Comparison of ENCODE assay signal across 29 cellular contexts in genomic region chr1:42272920-42273319, GRCh38.
"Had no signal": no experiment of that assay in that cellular context is flagged by ENCODE, and none has a peak within 500 bp of the region (broad histone marks: within the 10 kb centered on the region; RNA-seq: fewer than 3 reads in every experiment).

No MANE protein-coding gene starts in this region.

- H3K4me3 ChIP-seq: SK-N-MC had no signal

- FAIRE-seq: astrocyte, TTC549 had no signal

- DNase-seq: activated CD4-positive, alpha-beta T cell treated with anti-CD3 and anti-CD28 coated beads for 4 hours; activated CD8-positive, alpha-beta memory T cell treated with anti-CD3 and anti-CD28 coated beads, Interleukin-2, amount 50 U/mL, for 4 hours; activated CD8-positive, alpha-beta T cell treated with anti-CD3 and anti-CD28 coated beads for 36 hours; activated naive CD4-positive, alpha-beta T cell; activated T-cell treated with anti-CD3 and anti-CD28 coated beads, Interleukin-2, amount 50 U/mL, for 72 hours; amygdala; KG1; NCI-H1092 treated with DMSO at 0.1 percent for 48 hours; NCI-H1417 treated with DMSO at 0.1 percent for 48 hours; NCI-H1694; NCI-H2029; NCI-H2107; NCI-H2171 treated with DMSO at 0.1 percent for 48 hours; NCI-H226; NCI-H510A; NCI-H526 treated with DMSO at 0.1 percent for 48 hours; NCI-H82; RPMI8226; T-cell; T-helper 2 cell; T1000 had no signal

- H3K27me3 Mint-ChIP-seq: activated CD8-positive, alpha-beta T cell treated with anti-CD3 and anti-CD28 coated beads for 36 hours; activated naive CD8-positive, alpha-beta T cell; T-cell had no signal

- H3K9me3 Mint-ChIP-seq: activated CD8-positive, alpha-beta T cell treated with anti-CD3 and anti-CD28 coated beads for 36 hours; activated T-cell treated with anti-CD3 and anti-CD28 coated beads, Interleukin-2, amount 50 U/mL, for 72 hours; T-cell had no signal

- H3K4me3 Mint-ChIP-seq: activated CD8-positive, alpha-beta T cell treated with anti-CD3 and anti-CD28 coated beads for 36 hours; activated naive CD8-positive, alpha-beta T cell; activated T-cell treated with anti-CD3 and anti-CD28 coated beads, Interleukin-2, amount 50 U/mL, for 72 hours; brain; T-cell had no signal

- H3K27ac Mint-ChIP-seq: activated CD8-positive, alpha-beta T cell treated with anti-CD3 and anti-CD28 coated beads for 36 hours; activated naive CD8-positive, alpha-beta T cell; activated T-cell treated with anti-CD3 and anti-CD28 coated beads, Interleukin-2, amount 50 U/mL, for 72 hours; brain; T-cell had no signal

- ATAC-seq: activated CD4-positive, CD25-positive, alpha-beta regulatory T cell treated with anti-CD3 and anti-CD28 coated beads, Interleukin-2, amount 50 U/mL, for 24 hours; activated CD8-positive, alpha-beta T cell treated with anti-CD3 and anti-CD28 coated beads for 36 hours; activated T-cell treated with anti-CD3 and anti-CD28 coated beads, Interleukin-2, amount 50 U/mL, for 72 hours; Panc1; Right ventricle myocardium inferior; T-cell had no signal

- H3K27ac ChIP-seq: SK-N-MC had no signal
